In the genomic region with DNA sequence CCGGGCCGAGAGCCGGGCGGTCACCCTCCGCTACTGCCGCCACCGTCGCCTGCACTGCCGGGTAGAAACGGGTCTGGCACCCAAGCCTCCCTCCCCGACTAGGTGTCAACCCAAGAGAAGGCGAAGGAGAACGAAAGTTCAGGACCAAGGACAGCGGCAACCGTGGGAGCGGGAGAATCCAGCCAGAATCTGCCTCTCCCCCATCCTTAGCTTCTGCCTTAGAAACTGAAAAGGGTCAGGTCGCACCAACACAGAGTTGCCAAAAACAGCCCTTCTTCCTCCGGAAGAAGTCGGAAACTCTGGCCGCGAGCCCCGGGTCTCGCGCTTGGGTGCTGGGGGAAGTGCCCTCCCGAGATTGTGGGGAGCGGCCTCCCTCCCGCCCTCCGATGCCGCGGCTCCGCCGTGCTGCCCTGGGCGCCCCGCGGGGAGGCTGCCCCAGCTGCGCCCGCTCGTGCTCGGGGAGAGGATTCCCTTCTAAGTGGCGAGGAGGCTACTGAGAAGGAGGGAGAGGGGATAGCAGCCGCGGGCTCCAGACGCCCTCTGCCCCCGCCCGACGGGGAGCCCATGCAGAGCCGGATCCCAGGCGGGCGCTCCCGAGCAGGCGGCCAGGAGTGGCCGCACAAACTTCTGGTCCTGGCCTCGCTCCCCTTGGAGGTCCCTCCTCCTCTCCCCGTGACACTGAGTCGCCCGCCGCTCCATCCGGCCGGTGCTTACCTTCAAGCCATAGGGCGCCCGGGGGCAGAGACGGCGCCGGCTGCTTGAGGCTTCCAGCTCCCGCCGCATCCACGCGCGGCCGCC, we compare ENCODE assay signal across 8 cellular contexts. TPM values are rescaled to one million over a fixed set of nuclear protein-coding genes. Genes with fewer than 3 reads are reported as not detected.
A peak's percentile ranks its signal among the peaks of the same experiment; 100 is the strongest.
DNase-seq lines count a peak whose midpoint lies in the region; ATAC-seq, FAIRE-seq and TF ChIP-seq lines count a peak whose summit lies in the region.

No MANE protein-coding gene starts in this region.

- ATAC-seq in natural killer cell: peak in 1 of 3 donors; percentile 65
- ATAC-seq in GM19035 (IDR thresholded peaks at IDR 0.05; ENCODE audit: unreplicated experiment): no peak
- no peak for ATAC-seq in HG03442 (IDR thresholded peaks at IDR 0.05; ENCODE audit: unreplicated experiment)

- H3K36me3 ChIP-seq in fibroblast of lung (ENCODE audit: control insufficient read depth, insufficient read depth, low read length): no peaks in the 10 kb centered on the region

- no peak overlapping the region for H3K9ac ChIP-seq in fibroblast of lung (ENCODE audit: insufficient read depth, low read length)

- intact Hi-C loops in natural killer cell (cut with micrococcal nuclease): no loop called here

- H3K9me3 Mint-ChIP-seq in natural killer cell: peaks cover 0 to 2% of the 10 kb centered on the region in 2 donors

- FAIRE-seq in GM12891 (lab: Jason Lieb, UNC): no peak

- H3K4me3 Mint-ChIP-seq in natural killer cell: peak overlapping the region; percentile 25

- no peak overlapping the region for H2AFZ ChIP-seq in fibroblast of lung (ENCODE audit: low read length)

- H3K79me2 ChIP-seq in fibroblast of lung (ENCODE audit: control insufficient read depth, insufficient read depth, low read length): no peaks in the 10 kb centered on the region

- DNase-seq in GM12891 (ENCODE audit: insufficient read length, low spot score) (peak; percentile 25), NCI-H526 (lab: John Stamatoyannopoulos, UW) (peak; percentile 46 to 91), activated T-cell treated with anti-CD3 and anti-CD28 coated beads for 48 hours (ENCODE audit: low read depth) (peak; percentile 39), fibroblast of lung (ENCODE audit: low read depth in 2 of 2) (peak; percentile 71 to 73), natural killer cell (peak; percentile 24), stromal cell of bone marrow (ENCODE audit: low read depth) (peak; percentile 57)

- no peaks in the 10 kb centered on the region for H3K4me1 Mint-ChIP-seq in natural killer cell

- no peaks in the 10 kb centered on the region for H4K20me1 ChIP-seq in fibroblast of lung (ENCODE audit: control insufficient read depth, extremely low read depth, insufficient read depth, low read length)

- no peaks in the 10 kb centered on the region for H3K9me3 ChIP-seq in fibroblast of lung (ENCODE audit: control insufficient read depth, insufficient read depth, low read depth, low read length)

- no peaks in the 10 kb centered on the region for H3K4me1 ChIP-seq in fibroblast of lung (ENCODE audit: control insufficient read depth, extremely low read depth, insufficient read depth, low read length)

- peaks cover 4% of the 10 kb centered on the region for H3K27me3 ChIP-seq in fibroblast of lung (ENCODE audit: control insufficient read depth, insufficient read depth, low read length)

- no peak overlapping the region for H3K27ac Mint-ChIP-seq in natural killer cell

- TF ChIP-seq CTCF in fibroblast of lung (conservative IDR thresholded peaks at IDR 0.05 in 1 of 2, IDR thresholded peaks at IDR 0.05 in 1 of 2; ENCODE audit: low read depth in 1 of 2, low read length in 2 of 2): no peak
- TF ChIP-seq CTCF in natural killer cell (IDR thresholded peaks at IDR 0.05): no peak

- H3K27me3 Mint-ChIP-seq in natural killer cell (ENCODE audit: low read depth in 2 of 2): peaks cover 45 to 61% of the 10 kb centered on the region in 2 donors

- H3K36me3 Mint-ChIP-seq in natural killer cell: peaks cover 8% of the 10 kb centered on the region

- peak overlapping the region; percentile 35 for H3K4me2 ChIP-seq in fibroblast of lung (ENCODE audit: extremely low read depth, insufficient read depth, low read length)

- TF ChIP-seq POLR2A in GM12891 (IDR thresholded peaks at IDR 0.05; ENCODE audit: low read depth, low read length): no peak

- no peak overlapping the region for H3K27ac ChIP-seq in fibroblast of lung (ENCODE audit: insufficient read depth, low read length)

- no peak overlapping the region for H3K4me3 ChIP-seq in fibroblast of lung (replicated peaks in 1 of 4; ENCODE audit: control extremely low read depth in 1 of 4, insufficient read depth in 1 of 4, low read depth in 3 of 4, low read length in 4 of 4)

TF ChIP-seq in GM12891, 5 proteins besides CTCF, POLR2A, EP300 and RAD21:
- no peak for TF ChIP-seq POLR2AphosphoS5 (IDR thresholded peaks at IDR 0.05; ENCODE audit: low read depth, low read length)
- TF ChIP-seq PAX5 (IDR thresholded peaks at IDR 0.05; ENCODE audit: insufficient read depth, low read length, severe bottlenecking): no peak
TF ChIP-seq in GM12891: peak in this region for 0.

RNA-seq across cellular contexts. Expression of a gene that starts 0.6 kb away (rescaled TPM):
- polyA plus RNA-seq in GM12891 (2012; ENCODE audit: low read depth, missing spikeins): not detected
- total RNA-seq in fibroblast of lung (not detected in 2 replicates), natural killer cell (not detected)
- not detected in 2 replicates for polyA plus RNA-seq in fibroblast of lung
- 0.17 TPM in 1 of 2 replicates, not detected in the other for polyA plus RNA-seq in fibroblast of lung (2012)
- polyA minus RNA-seq in fibroblast of lung (ENCODE audit: low replicate concordance): not detected in 2 replicates
